ENCODE assay signal across 8 cellular contexts in genomic region chr3:142724682-142725351, GRCh38. TPM values are rescaled to one million over a fixed set of nuclear protein-coding genes. Genes with fewer than 3 reads are reported as not detected.
A peak's percentile ranks its signal among the peaks of the same experiment; 100 is the strongest.
DNase-seq lines count a peak whose midpoint lies in the region; ATAC-seq and TF ChIP-seq lines count a peak whose summit lies in the region.

No MANE protein-coding gene starts in this region.

- TF ChIP-seq CTCF in NB4 (IDR thresholded peaks at IDR 0.05; ENCODE audit: low read depth, low read length) = no peak
- peak in 1 of 3 experiments; percentile 18 for TF ChIP-seq CTCF in esophagus muscularis mucosa (IDR thresholded peaks at IDR 0.05)
- no peak for TF ChIP-seq CTCF in mucosa of descending colon (IDR thresholded peaks at IDR 0.05)

- WGBS in esophagus muscularis mucosa = 9% methylated on average over 14 of the region's 35 CpGs
- 18% methylated on average over 35 of the region's 35 CpGs for WGBS in thymus

- peaks cover 7% of the 10 kb centered on the region for H3K9me3 Mint-ChIP-seq in activated CD4-positive, alpha-beta T cell treated with anti-CD3 and anti-CD28 coated beads, Interleukin-2, amount 10 ng/mL, durations not matched to agents 24 days and 14 days

- no peaks in the 10 kb centered on the region for H3K27me3 ChIP-seq in esophagus muscularis mucosa
- H3K27me3 ChIP-seq in thymus (ENCODE audit: control insufficient read depth, insufficient read depth) = peaks cover 14% of the 10 kb centered on the region

- no peak for TF ChIP-seq POLR2A in NB4 (IDR thresholded peaks at IDR 0.05; ENCODE audit: extremely low read depth, insufficient read length)
- TF ChIP-seq POLR2A in esophagus muscularis mucosa (IDR thresholded peaks at IDR 0.05; ENCODE audit: low read depth) = no peak

- H3K27ac Mint-ChIP-seq in activated CD4-positive, alpha-beta T cell treated with anti-CD3 and anti-CD28 coated beads, Interleukin-2, amount 10 ng/mL, durations not matched to agents 24 days and 14 days = peak overlapping the region; percentile 63

- DNase-seq in EH (ENCODE audit: low read depth) = peak; percentile 57
- no peak for DNase-seq in NB4 (ENCODE audit: low read depth)
- DNase-seq in activated CD4-positive, alpha-beta T cell treated with anti-CD3 and anti-CD28 coated beads, Interleukin-2, amount 10 ng/mL, durations not matched to agents 24 days and 14 days = no peak
- no peak for DNase-seq in esophagus muscularis mucosa (ENCODE audit: extremely low spot score)
- peak in 2 of 3 donors; percentile 14 to 60 for DNase-seq in mucosa of descending colon
- no peak for DNase-seq in OCI-M1 (lab: John Stamatoyannopoulos, UW)

- H3K4me1 ChIP-seq in esophagus muscularis mucosa (peaks cover 0 to 24% (median 22%) of the 10 kb centered on the region in 4 donors), mucosa of descending colon (ENCODE audit: low read depth) (peaks cover 4% of the 10 kb centered on the region), thymus (ENCODE audit: control insufficient read depth, insufficient read depth, low read length) (peaks cover 3% of the 10 kb centered on the region)

- H3K27me3 Mint-ChIP-seq in activated CD4-positive, alpha-beta T cell treated with anti-CD3 and anti-CD28 coated beads, Interleukin-2, amount 10 ng/mL, durations not matched to agents 24 days and 14 days = peaks cover 63% of the 10 kb centered on the region

- intact Hi-C loops in activated CD4-positive, alpha-beta T cell treated with anti-CD3 and anti-CD28 coated beads, Interleukin-2, amount 10 ng/mL, durations not matched to agents 24 days and 14 days (cut with micrococcal nuclease) = loop anchor here (1.0 to 10.0 kb wide), 6 partner anchors 129 to 1247 kb away; partner anchors contain the start of genes ATR, DIPK2A, PLS1 and SLC9A9
- intact Hi-C loops in esophagus muscularis mucosa (cut with DNase I) = loop anchor here (5.0 kb wide), 1 partner anchor 128 kb away; the partner anchor contains the start of gene PLS1
- intact Hi-C loops in mucosa of descending colon (cut with DNase I, micrococcal nuclease) = no loop called here

- peak overlapping the region; percentile 89 for H3K4me3 Mint-ChIP-seq in activated CD4-positive, alpha-beta T cell treated with anti-CD3 and anti-CD28 coated beads, Interleukin-2, amount 10 ng/mL, durations not matched to agents 24 days and 14 days

- H3K4me3 ChIP-seq in NB4 (ENCODE audit: low read depth, low read length) = peak overlapping the region; percentile 58
- peak overlapping the region; percentile 76 to 95 (median 90) for H3K4me3 ChIP-seq in esophagus muscularis mucosa
- no peak overlapping the region for H3K4me3 ChIP-seq in mucosa of descending colon
- peak overlapping the region; percentile 65 for H3K4me3 ChIP-seq in thymus (ENCODE audit: low read length)

- H3K27ac ChIP-seq in esophagus muscularis mucosa (replicated peaks in 1 of 4) (peak overlapping the region; percentile 91 to 96 (median 93)), thymus (ENCODE audit: low read depth) (peak overlapping the region; percentile 40)

- TF ChIP-seq EP300 in esophagus muscularis mucosa (IDR thresholded peaks at IDR 0.05) = no peak

- no peaks in the 10 kb centered on the region for H3K9me3 ChIP-seq in esophagus muscularis mucosa
- peaks cover 2% of the 10 kb centered on the region for H3K9me3 ChIP-seq in mucosa of descending colon
- peaks cover 1% of the 10 kb centered on the region for H3K9me3 ChIP-seq in thymus (ENCODE audit: control insufficient read depth)

- ATAC-seq in GM21825 (IDR thresholded peaks at IDR 0.05; ENCODE audit: unreplicated experiment) = peak; percentile 19
- ATAC-seq in mucosa of descending colon = peak; percentile 36

- H3K36me3 ChIP-seq in esophagus muscularis mucosa (no peaks in the 10 kb centered on the region), mucosa of descending colon (ENCODE audit: low read depth) (no peaks in the 10 kb centered on the region), thymus (ENCODE audit: control insufficient read depth, insufficient read depth) (no peaks in the 10 kb centered on the region)

- no peaks in the 10 kb centered on the region for H3K36me3 Mint-ChIP-seq in activated CD4-positive, alpha-beta T cell treated with anti-CD3 and anti-CD28 coated beads, Interleukin-2, amount 10 ng/mL, durations not matched to agents 24 days and 14 days (ENCODE audit: low read depth)

- peaks cover 10% of the 10 kb centered on the region for H3K4me1 Mint-ChIP-seq in activated CD4-positive, alpha-beta T cell treated with anti-CD3 and anti-CD28 coated beads, Interleukin-2, amount 10 ng/mL, durations not matched to agents 24 days and 14 days

RNA-seq across cellular contexts. Expression of gene TRPC1, which starts 1.0 kb away (rescaled TPM):
- total RNA-seq in activated CD4-positive, alpha-beta T cell treated with anti-CD3 and anti-CD28 coated beads, Interleukin-2, amount 10 ng/mL, durations not matched to agents 24 days and 14 days = 0.92 and 1.7 TPM in 2 replicates
- total RNA-seq in esophagus muscularis mucosa (10 to 100 TPM; 19.5 to 31.1 (median 23.2) TPM), mucosa of descending colon (10 to 100 TPM in 1 of 3 donors, 1 to 10 TPM in 1, under 1 TPM in 1; 0.87 to 11.4 (median 2.0) TPM)
- 7.1 TPM for polyA plus RNA-seq in thymus

Comparison
In these comparisons a context has a peak if more than half of its experiments do, and no peak if none do; other contexts are left out.
1. DNase-seq: peak in EH (single experiment) and mucosa of descending colon (2 of 3); none in NB4 (single experiment), activated CD4-positive, alpha-beta T cell treated with anti-CD3 and anti-CD28 coated beads, Interleukin-2, amount 10 ng/mL, durations not matched to agents 24 days and 14 days (single experiment), esophagus muscularis mucosa (single experiment) and OCI-M1 (single experiment).
2. intact Hi-C loops: an anchor here in activated CD4-positive, alpha-beta T cell treated with anti-CD3 and anti-CD28 coated beads, Interleukin-2, amount 10 ng/mL, durations not matched to agents 24 days and 14 days (1.0 to 10.0 kb wide) and esophagus muscularis mucosa (5.0 kb wide); none called in mucosa of descending colon.